ENCODE assay signal across 8 cellular contexts in the genomic region with DNA sequence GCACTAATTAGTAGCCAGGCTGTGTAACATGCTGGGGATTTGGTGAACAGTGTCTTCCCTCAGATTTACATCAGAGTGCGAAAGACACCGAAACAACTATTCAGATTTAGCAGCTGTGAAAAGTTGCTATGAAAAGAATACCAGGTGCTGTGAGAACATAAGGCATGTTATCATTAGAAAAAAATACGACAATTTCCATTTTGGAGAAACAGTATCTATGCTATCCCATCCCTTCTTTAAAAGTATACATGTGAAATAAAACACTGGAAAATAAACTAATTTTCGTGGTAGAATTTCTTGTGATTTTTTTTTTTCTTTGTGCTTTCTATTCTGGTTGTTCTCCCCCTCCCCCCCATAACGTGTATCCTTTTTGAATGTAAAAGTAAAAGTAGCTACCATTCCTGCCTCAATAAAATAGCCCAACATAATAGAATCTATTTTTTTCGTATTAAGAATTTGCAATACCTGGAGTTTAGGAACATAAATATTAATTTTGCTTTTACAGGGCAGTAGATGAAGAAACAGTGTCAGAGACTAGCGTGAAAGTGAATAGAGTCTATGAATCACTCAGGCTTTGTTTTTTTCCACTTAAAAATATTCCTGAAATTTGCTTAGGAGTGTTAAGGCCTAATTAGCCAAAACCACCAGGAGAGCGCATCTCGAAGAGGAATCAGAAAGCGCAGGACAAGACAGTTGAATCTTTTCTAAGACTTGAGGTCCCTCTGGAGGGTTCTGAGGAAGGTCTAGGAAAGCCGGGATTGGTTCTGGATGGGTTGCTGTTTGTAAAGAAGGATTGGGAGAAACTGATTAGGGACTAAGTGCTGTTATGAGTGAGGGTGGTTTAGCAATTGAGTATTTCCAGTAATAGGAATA. TPM values are rescaled to one million over a fixed set of nuclear protein-coding genes. Genes with fewer than 3 reads are reported as not detected.
A peak's percentile ranks its signal among the peaks of the same experiment; 100 is the strongest.
DNase-seq lines count a peak whose midpoint lies in the region; ATAC-seq and TF ChIP-seq lines count a peak whose summit lies in the region.

No MANE protein-coding gene starts in this region.

- ATAC-seq in GM23338 (no peak), gastroesophageal sphincter (no peak), HG02973 (IDR thresholded peaks at IDR 0.05; ENCODE audit: unreplicated experiment) (no peak)
- ATAC-seq in stimulated activated memory B cell treated with anti-CD40 and anti-IgM and Interleukin-4, amounts not matched to agents 10 μg/mL and 1 μg/mL and 100 μg/mL, for 72 hours, result no peak

- H4K20me1 ChIP-seq in GM23338 (replicated peaks; ENCODE audit: insufficient read depth) (no peaks in the 10 kb centered on the region), SU-DHL-6 (ENCODE audit: low read depth, low read length) (no peaks in the 10 kb centered on the region)

- H3K4me3 Mint-ChIP-seq in CD14-positive monocyte (peak overlapping the region; percentile 95 to 99), GM23338 (peak overlapping the region; percentile 97)
- H3K4me3 Mint-ChIP-seq in stimulated activated memory B cell treated with anti-CD40 and anti-IgM and Interleukin-4, amounts not matched to agents 10 μg/mL and 1 μg/mL and 100 μg/mL, for 72 hours, result peak overlapping the region; percentile 97

- intact Hi-C loops in CD14-positive monocyte (cut with micrococcal nuclease), result loop anchor here in 1 of 2 donors (5.0 kb wide), 1 partner anchor 302 kb away; a partner anchor contains a TSS

- H3K27me3 Mint-ChIP-seq in CD14-positive monocyte (ENCODE audit: low read depth in 3 of 3), result no peaks in the 10 kb centered on the region
- peaks cover 4% of the 10 kb centered on the region for H3K27me3 Mint-ChIP-seq in GM23338 (ENCODE audit: insufficient read depth, low read depth, poor library complexity)
- H3K27me3 Mint-ChIP-seq in stimulated activated memory B cell treated with anti-CD40 and anti-IgM and Interleukin-4, amounts not matched to agents 10 μg/mL and 1 μg/mL and 100 μg/mL, for 72 hours, result no peaks in the 10 kb centered on the region

- H3K27ac Mint-ChIP-seq in CD14-positive monocyte (peak overlapping the region; percentile 94 to 100 (median 99)), GM23338 (peak overlapping the region; percentile 95)
- peak overlapping the region; percentile 93 for H3K27ac Mint-ChIP-seq in stimulated activated memory B cell treated with anti-CD40 and anti-IgM and Interleukin-4, amounts not matched to agents 10 μg/mL and 1 μg/mL and 100 μg/mL, for 72 hours

- H3K27ac ChIP-seq in GM23338 (ENCODE audit: low read depth) (peak overlapping the region; percentile 93), SU-DHL-6 (ENCODE audit: low read depth, low read length) (peak overlapping the region; percentile 96), gastroesophageal sphincter (peak overlapping the region; percentile 76 to 90 (median 90))

- H3K36me3 Mint-ChIP-seq in CD14-positive monocyte (peaks cover 11 to 21% of the 10 kb centered on the region in 2 donors), GM23338 (ENCODE audit: low read depth) (peaks cover 25% of the 10 kb centered on the region)
- H3K36me3 Mint-ChIP-seq in stimulated activated memory B cell treated with anti-CD40 and anti-IgM and Interleukin-4, amounts not matched to agents 10 μg/mL and 1 μg/mL and 100 μg/mL, for 72 hours, result peaks cover 24% of the 10 kb centered on the region

- H3K9me3 ChIP-seq in SU-DHL-6 (ENCODE audit: insufficient read depth, low read length) (no peaks in the 10 kb centered on the region), gastroesophageal sphincter (no peaks in the 10 kb centered on the region)

- H3K27me3 ChIP-seq in GM23338 (ENCODE audit: insufficient read depth) (no peaks in the 10 kb centered on the region), SU-DHL-6 (ENCODE audit: low read length) (no peaks in the 10 kb centered on the region), gastroesophageal sphincter (no peaks in the 10 kb centered on the region)

- H3F3A ChIP-seq in GM23338 (replicated peaks; ENCODE audit: low read depth), result no peaks in the 10 kb centered on the region
- peaks cover 32% of the 10 kb centered on the region for H3F3A ChIP-seq in SU-DHL-6 (ENCODE audit: insufficient read depth)

- DNase-seq in CD14-positive monocyte (ENCODE audit: low spot score) (no peak), GM23338 (ENCODE audit: low spot score) (peak; percentile 19), SKM-1 treated with dmso at 0.1 percent for 144 hours (lab: John Stamatoyannopoulos, UW; ENCODE audit: unreplicated experiment) (no peak), cortex of kidney (lab: John Stamatoyannopoulos, UW) (no peak)

- peak overlapping the region; percentile 49; the same call in 1 of the 2 replicates for H2AFZ ChIP-seq in GM23338
- peak overlapping the region; percentile 86 for H2AFZ ChIP-seq in SU-DHL-6 (ENCODE audit: low read depth, low read length, severe bottlenecking)

- H3K4me1 ChIP-seq in GM23338 (ENCODE audit: insufficient read depth), result peaks cover 21% of the 10 kb centered on the region; the same call in 1 of the 2 replicates
- peaks cover 8 to 54% (median 12%) of the 10 kb centered on the region in 3 donors for H3K4me1 ChIP-seq in gastroesophageal sphincter

- no peak for TF ChIP-seq POLR2A in gastroesophageal sphincter (IDR thresholded peaks at IDR 0.05)

- 38 to 39% methylated on average over 11 of the region's 11 CpGs for WGBS in gastroesophageal sphincter (ENCODE audit: low coverage in 1 of 2), 2 donors

- peak overlapping the region; percentile 88 for H3K4me2 ChIP-seq in GM23338
- H3K4me2 ChIP-seq in SU-DHL-6 (ENCODE audit: low read depth, low read length, poor library complexity, severe bottlenecking), result peak overlapping the region; percentile 99

- peaks cover 16% of the 10 kb centered on the region for H3K36me3 ChIP-seq in GM23338 (ENCODE audit: insufficient read depth)
- H3K36me3 ChIP-seq in SU-DHL-6 (ENCODE audit: low read length), result peaks cover 15% of the 10 kb centered on the region
- H3K36me3 ChIP-seq in gastroesophageal sphincter, result peaks cover 0 to 10% of the 10 kb centered on the region in 2 donors

- H3K4me1 Mint-ChIP-seq in CD14-positive monocyte, result peaks cover 59% of the 10 kb centered on the region
- peaks cover 37% of the 10 kb centered on the region for H3K4me1 Mint-ChIP-seq in GM23338
- H3K4me1 Mint-ChIP-seq in stimulated activated memory B cell treated with anti-CD40 and anti-IgM and Interleukin-4, amounts not matched to agents 10 μg/mL and 1 μg/mL and 100 μg/mL, for 72 hours, result peaks cover 78% of the 10 kb centered on the region

- TF ChIP-seq CTCF in CD14-positive monocyte (IDR thresholded peaks at IDR 0.05), result no peak
- no peak for TF ChIP-seq CTCF in GM23338 (conservative IDR thresholded peaks at IDR 0.05; ENCODE audit: low read depth in 2 of 2)
- TF ChIP-seq CTCF in SU-DHL-6 (IDR thresholded peaks at IDR 0.05; ENCODE audit: insufficient read depth, low read length, poor library complexity, severe bottlenecking), result no peak
- TF ChIP-seq CTCF in gastroesophageal sphincter (IDR thresholded peaks at IDR 0.05), result no peak

- H3K9me3 Mint-ChIP-seq in CD14-positive monocyte (no peaks in the 10 kb centered on the region), GM23338 (no peaks in the 10 kb centered on the region)
- no peaks in the 10 kb centered on the region for H3K9me3 Mint-ChIP-seq in stimulated activated memory B cell treated with anti-CD40 and anti-IgM and Interleukin-4, amounts not matched to agents 10 μg/mL and 1 μg/mL and 100 μg/mL, for 72 hours

- TF ChIP-seq EP300 in gastroesophageal sphincter (IDR thresholded peaks at IDR 0.05), result no peak

- peak overlapping the region; percentile 57 for H3K4me3 ChIP-seq in GM23338
- peak overlapping the region; percentile 90 for H3K4me3 ChIP-seq in SU-DHL-6 (ENCODE audit: insufficient read depth, low read length, poor library complexity, severe bottlenecking)
- peak overlapping the region; percentile 75 to 79 for H3K4me3 ChIP-seq in gastroesophageal sphincter

- H3K9me2 ChIP-seq in GM23338 (ENCODE audit: insufficient read depth), result no peaks in the 10 kb centered on the region
- no peaks in the 10 kb centered on the region for H3K9me2 ChIP-seq in SU-DHL-6 (replicated peaks; ENCODE audit: insufficient read depth, low read length)

- peaks cover 57% of the 10 kb centered on the region for H3K79me2 ChIP-seq in GM23338 (replicated peaks; ENCODE audit: insufficient read depth)
- H3K79me2 ChIP-seq in SU-DHL-6 (ENCODE audit: insufficient read depth, low read length), result peaks cover 65% of the 10 kb centered on the region

- peak overlapping the region; percentile 73 for H3K9ac ChIP-seq in SU-DHL-6 (ENCODE audit: low read length)

TF ChIP-seq in GM23338, 12 proteins besides CTCF, POLR2A, EP300 and RAD21 (continues in another document):
- TF ChIP-seq, protein P1, sequence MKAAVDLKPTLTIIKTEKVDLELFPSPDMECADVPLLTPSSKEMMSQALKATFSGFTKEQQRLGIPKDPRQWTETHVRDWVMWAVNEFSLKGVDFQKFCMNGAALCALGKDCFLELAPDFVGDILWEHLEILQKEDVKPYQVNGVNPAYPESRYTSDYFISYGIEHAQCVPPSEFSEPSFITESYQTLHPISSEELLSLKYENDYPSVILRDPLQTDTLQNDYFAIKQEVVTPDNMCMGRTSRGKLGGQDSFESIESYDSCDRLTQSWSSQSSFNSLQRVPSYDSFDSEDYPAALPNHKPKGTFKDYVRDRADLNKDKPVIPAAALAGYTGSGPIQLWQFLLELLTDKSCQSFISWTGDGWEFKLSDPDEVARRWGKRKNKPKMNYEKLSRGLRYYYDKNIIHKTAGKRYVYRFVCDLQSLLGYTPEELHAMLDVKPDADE (IDR thresholded peaks at IDR 0.05), result no peak
- TF ChIP-seq POLR2AphosphoS5 (IDR thresholded peaks at IDR 0.05; ENCODE audit: low read depth), result no peak
- TF ChIP-seq STAT1 (IDR thresholded peaks at IDR 0.05; ENCODE audit: unreplicated experiment), result no peak

RNA-seq across cellular contexts. Expression of a gene that starts 0.8 kb away (rescaled TPM):
- polyA plus RNA-seq in CD14-positive monocyte (10 to 100 TPM; 38.4 to 61.6 TPM), GM23338 (2016; fragmentation: Nextera tagmentation; extraction: Ambion mirVana) (31.1 and 47.5 TPM in 2 replicates)
- 27.0 and 33.2 TPM in 2 replicates for total RNA-seq in GM23338 (2014; rRNA removed; shearing (Covaris generic))
- 100 to 1,000 TPM in 1 of 4 donors, 10 to 100 TPM in 3; 52.6 to 133 (median 88.3) TPM for total RNA-seq in gastroesophageal sphincter

RNA-seq across cellular contexts. Expression of a gene that starts 2.0 kb away (rescaled TPM):
- polyA plus RNA-seq in CD14-positive monocyte, result 1 to 10 TPM; 2.5 to 3.3 TPM
- 229 and 394 TPM in 2 replicates for total RNA-seq in GM23338 (2014; rRNA removed; shearing (Covaris generic))
- polyA plus RNA-seq in GM23338 (2016; fragmentation: Nextera tagmentation; extraction: Ambion mirVana), result 579 and 620 TPM in 2 replicates
- total RNA-seq in gastroesophageal sphincter, result 10 to 100 TPM in 1 of 4 donors, 1 to 10 TPM in 3; 3.5 to 31.8 (median 4.8) TPM

RNA-seq across cellular contexts. Expression of a gene that starts 19.8 kb away (rescaled TPM):
- polyA plus RNA-seq in CD14-positive monocyte, result under 1 TPM in 1 of 2 donors, not detected in 1; 0.08 TPM
- 6.9 and 7.4 TPM in 2 replicates for total RNA-seq in GM23338 (2014; rRNA removed; shearing (Covaris generic))
- 3.3 and 4.6 TPM in 2 replicates for polyA plus RNA-seq in GM23338 (2016; fragmentation: Nextera tagmentation; extraction: Ambion mirVana)
- total RNA-seq in gastroesophageal sphincter, result 1 to 10 TPM; 3.5 to 9.5 (median 6.8) TPM

RNA-seq across cellular contexts. Expression of a gene that starts 49.3 kb away (rescaled TPM):
- not detected for polyA plus RNA-seq in CD14-positive monocyte
- total RNA-seq in GM23338 (2014; rRNA removed; shearing (Covaris generic)), result 0.27 and 0.56 TPM in 2 replicates
- polyA plus RNA-seq in GM23338 (2016; fragmentation: Nextera tagmentation; extraction: Ambion mirVana), result 0.61 and 0.92 TPM in 2 replicates
- total RNA-seq in gastroesophageal sphincter, result 1 to 10 TPM; 1.5 to 6.9 (median 3.2) TPM
